ENCODE assay signal across 16 cellular contexts in genomic region chr3:171849632-171850323, GRCh38. TPM values are rescaled to one million over a fixed set of nuclear protein-coding genes. Genes with fewer than 3 reads are reported as not detected.
DNase-seq lines count a peak whose midpoint lies in the region; ATAC-seq and TF ChIP-seq lines count a peak whose summit lies in the region.
"Had no signal": no experiment of that assay in that cellular context is flagged by ENCODE, and none has a peak within 500 bp of the region (broad histone marks: within the 10 kb centered on the region; RNA-seq: fewer than 3 reads in every experiment).

No MANE protein-coding gene starts in this region.

- no peak overlapping the region for H2AFZ ChIP-seq in IMR-90 (replicated peaks; ENCODE audit: low read length, poor library complexity)
- H2AFZ ChIP-seq: PC-9 had no signal

- in situ Hi-C loops in IMR-90 (cut with MboI; ENCODE audit: low sequenced_read_pairs) (no loop called here), brain microvascular endothelial cell (cut with HindIII; ENCODE audit: low pct_ligation_motif_present, low sequenced_read_pairs) (no loop called here)

- H3K9me3 Mint-ChIP-seq in chondrocyte (ENCODE audit: low read depth) (peaks cover 15% of the 10 kb centered on the region), osteocyte (ENCODE audit: unreplicated experiment) (peaks cover 10% of the 10 kb centered on the region)

- H3K4me3 Mint-ChIP-seq in chondrocyte (ENCODE audit: unreplicated experiment) (no peak overlapping the region), osteocyte (ENCODE audit: unreplicated experiment) (no peak overlapping the region)
- H3K4me3 Mint-ChIP-seq: CD4-positive, CD25-positive, alpha-beta regulatory T cell had no signal

- H2AK9ac ChIP-seq in IMR-90 (replicated peaks; ENCODE audit: low read depth, low read length, poor library complexity): no peak overlapping the region

- TF ChIP-seq POLR2A in IMR-90 (IDR thresholded peaks at IDR 0.05; ENCODE audit: low read depth, low read length): no peak

- intact Hi-C loops in IMR-90 (cut with micrococcal nuclease): no loop called here

- CTCF ChIA-PET in IMR-90 (lab: Yijun Ruan, JAX): interaction anchor here (1.0 kb wide), 2 partner anchors 18 to 43 kb away, joined by 3 to 4 read pairs; no protein-coding TSS in a partner anchor

- H3K27ac ChIP-seq in IMR-90 (ENCODE audit: insufficient read depth, low read length): no peak overlapping the region
- H3K27ac ChIP-seq in brain microvascular endothelial cell: no peak overlapping the region
- no peak overlapping the region for H3K27ac ChIP-seq in WERI-Rb-1
- H3K27ac ChIP-seq: PC-9 had no signal

- POLR2A ChIA-PET in IMR-90 (lab: Charles Lee; ENCODE audit: unreplicated experiment): interaction anchor here (0.6 kb wide), 1 partner anchor 599 kb away, joined by 3 read pairs; no protein-coding TSS in a partner anchor

- DNase-seq in IMR-90 (no peak), NOMO-1 treated with DMSO at 0.1 percent for 48 hours (lab: John Stamatoyannopoulos, UW; ENCODE audit: unreplicated experiment) (peak; percentile 47), chondrocyte (ENCODE audit: low spot score) (no peak), osteocyte (ENCODE audit: extremely low spot score, unreplicated experiment) (no peak), cerebellar nuclear complex (lab: John Stamatoyannopoulos, UW) (no peak), brain microvascular endothelial cell (no peak), WERI-Rb-1 (no peak)
- DNase-seq: CD4-positive, CD25-positive, alpha-beta regulatory T cell; EL; GOT3; NCI-H187; NCI-H345; NCI-H69 had no signal

- H3K23ac ChIP-seq in IMR-90 (ENCODE audit: low read depth, low read length): no peak overlapping the region

- no peak overlapping the region for H2BK15ac ChIP-seq in IMR-90 (ENCODE audit: low read depth, low read length)

- H4K5ac ChIP-seq in IMR-90 (ENCODE audit: low read depth, low read length): no peak overlapping the region

- no peak overlapping the region for H3K14ac ChIP-seq in IMR-90 (replicated peaks; ENCODE audit: low read depth, low read length)

- no peaks in the 10 kb centered on the region for H4K20me1 ChIP-seq in IMR-90 (ENCODE audit: insufficient read depth, low read length)

- H2BK20ac ChIP-seq in IMR-90 (ENCODE audit: low read depth, low read length): no peak overlapping the region

- no CpG with 5 or more reads among the region's 6 CpGs for WGBS in IMR-90 (ENCODE audit: extremely low coverage in 2 of 2, insufficient read length in 1 of 2), 2 experiments

- no peaks in the 10 kb centered on the region for H3K79me1 ChIP-seq in IMR-90 (ENCODE audit: low read depth in 1 of 2, low read length in 2 of 2)

- 0 out of 2 replicates have a peak overlapping the region, but pooled peaks have one; percentile 22 for H2BK120ac ChIP-seq in IMR-90 (ENCODE audit: low read depth, low read length)

- H3K4ac ChIP-seq in IMR-90 (ENCODE audit: low read depth, low read length): no peak overlapping the region; the same call in 1 of the 2 replicates

- no TSS peak for BruUV-seq in IMR-90 (replicated peaks; lab: Mats Ljungman, UMichigan)

- H3K27me3 Mint-ChIP-seq in chondrocyte (ENCODE audit: low read depth) (no peaks in the 10 kb centered on the region), osteocyte (ENCODE audit: unreplicated experiment) (no peaks in the 10 kb centered on the region)

- peaks cover 12% of the 10 kb centered on the region for H3K4me1 ChIP-seq in IMR-90 (ENCODE audit: control insufficient read depth, insufficient read depth, low read length)

- TF ChIP-seq CTCF in IMR-90 (conservative IDR thresholded peaks at IDR 0.05; ENCODE audit: low read depth, low read length) (no peak), chondrocyte (IDR thresholded peaks at IDR 0.05) (no peak), osteocyte (IDR thresholded peaks at IDR 0.05) (no peak), brain microvascular endothelial cell (IDR thresholded peaks at IDR 0.05; ENCODE audit: low read depth, low read length, missing control alignments) (no peak), WERI-Rb-1 (IDR thresholded peaks at IDR 0.05; ENCODE audit: low read depth, low read length) (no peak)

- TF ChIP-seq RAD21 in IMR-90 (IDR thresholded peaks at IDR 0.05; ENCODE audit: low read length): no peak

- no peak overlapping the region for H4K91ac ChIP-seq in IMR-90 (ENCODE audit: insufficient read depth, low read depth, low read length)

- dilution Hi-C loops in IMR-90 (cut with HindIII; ENCODE audit: low sequenced_read_pairs, unreplicated experiment): no loop called here

- H3K27me3 ChIP-seq in IMR-90 (ENCODE audit: control insufficient read depth, insufficient read depth, low read length) (no peaks in the 10 kb centered on the region), brain microvascular endothelial cell (replicated peaks) (no peaks in the 10 kb centered on the region), WERI-Rb-1 (ENCODE audit: insufficient read depth, low read depth, severe bottlenecking) (no peaks in the 10 kb centered on the region)

- ATAC-seq in IMR-90 (ENCODE audit: low read depth): no peak

- H3K36me3 Mint-ChIP-seq in chondrocyte (ENCODE audit: low read depth) (peaks cover 4% of the 10 kb centered on the region), osteocyte (ENCODE audit: unreplicated experiment) (peaks cover 8% of the 10 kb centered on the region)
- H3K36me3 Mint-ChIP-seq: CD4-positive, CD25-positive, alpha-beta regulatory T cell had no signal

- H3K36me3 ChIP-seq in IMR-90 (ENCODE audit: control insufficient read depth, insufficient read depth, low read length): no peaks in the 10 kb centered on the region
- H3K36me3 ChIP-seq in brain microvascular endothelial cell (replicated peaks): no peaks in the 10 kb centered on the region
- H3K36me3 ChIP-seq in WERI-Rb-1: no peaks in the 10 kb centered on the region

- no peak overlapping the region for H2AK5ac ChIP-seq in IMR-90 (ENCODE audit: low read depth, low read length)

- H4K8ac ChIP-seq in IMR-90 (ENCODE audit: low read depth in 2 of 2, low read length in 2 of 2): no peak overlapping the region; a peak in 1 of 4 replicates

- H3K9me1 ChIP-seq in IMR-90 (ENCODE audit: insufficient read depth, low read length): peaks cover 3% of the 10 kb centered on the region

- no peak overlapping the region for H3K9ac ChIP-seq in IMR-90 (ENCODE audit: low read depth, low read length)

- H3K9me3 ChIP-seq in IMR-90 (ENCODE audit: control insufficient read depth, insufficient read depth, low read length) (peaks cover 9% of the 10 kb centered on the region), WERI-Rb-1 (ENCODE audit: severe bottlenecking) (peaks cover 11% of the 10 kb centered on the region)

- H3K18ac ChIP-seq in IMR-90 (ENCODE audit: low read depth, low read length): no peak overlapping the region

- H3K56ac ChIP-seq in IMR-90 (ENCODE audit: extremely low read depth, insufficient read depth, low read length): no peak overlapping the region

- H2BK5ac ChIP-seq in IMR-90 (ENCODE audit: low read depth, low read length, poor library complexity, severe bottlenecking): no peak overlapping the region

- H3K4me3 ChIP-seq in IMR-90 (ENCODE audit: insufficient read depth, low read depth, low read length): no peak overlapping the region
- no peak overlapping the region for H3K4me3 ChIP-seq in brain microvascular endothelial cell (ENCODE audit: low read depth, low read length)
- no peak overlapping the region for H3K4me3 ChIP-seq in WERI-Rb-1 (ENCODE audit: low read depth, low read length)
- H3K4me3 ChIP-seq: PC-9 had no signal

- peak overlapping the region; percentile 30 for H3K27ac Mint-ChIP-seq in chondrocyte (ENCODE audit: unreplicated experiment)
- H3K27ac Mint-ChIP-seq in osteocyte (ENCODE audit: unreplicated experiment): peak overlapping the region; percentile 81
- H3K27ac Mint-ChIP-seq: CD4-positive, CD25-positive, alpha-beta regulatory T cell had no signal

- no peak overlapping the region for H3K4me2 ChIP-seq in IMR-90 (ENCODE audit: low read depth, low read length)
- H3K4me2 ChIP-seq: PC-9 had no signal

- H3K4me1 Mint-ChIP-seq in chondrocyte (ENCODE audit: low read depth) (peaks cover 54% of the 10 kb centered on the region), osteocyte (ENCODE audit: unreplicated experiment) (peaks cover 54% of the 10 kb centered on the region)

TF ChIP-seq in IMR-90, 13 proteins besides CTCF, POLR2A, EP300 and RAD21:
- TF ChIP-seq SMC3 (IDR thresholded peaks at IDR 0.05; ENCODE audit: low read depth, low read length): no peak
- TF ChIP-seq RFX5 (IDR thresholded peaks at IDR 0.05; ENCODE audit: low read depth, low read length): no peak
- TF ChIP-seq MAFK (IDR thresholded peaks at IDR 0.05; ENCODE audit: low read depth, low read length): no peak

RNA-seq across cellular contexts. Expression of gene TMEM212, which starts 6.6 kb away (rescaled TPM):
- total RNA-seq in IMR-90 (2012; rRNA removed) (not detected in 2 replicates), chondrocyte (not detected in 3 replicates), osteocyte (not detected in 2 replicates)
- not detected in 2 replicates for polyA plus RNA-seq in IMR-90 (2012; rRNA removed)
- polyA plus RNA-seq in IMR-90 (2012; cell fraction: cytosol; rRNA removed): not detected in 2 replicates
- polyA plus RNA-seq in IMR-90 (2012; cell fraction: nucleus; rRNA removed; ENCODE audit: low replicate concordance): not detected in 2 replicates
- total RNA-seq: CD4-positive, CD25-positive, alpha-beta regulatory T cell; MCF 10A; PC-9; SK-MEL-5 had no signal
- polyA plus RNA-seq: CD4-positive, CD25-positive, alpha-beta regulatory T cell had no signal

RNA-seq across cellular contexts. Expression of gene PLD1, which starts 39.5 kb away (rescaled TPM):
- total RNA-seq in IMR-90 (2012; rRNA removed): 9.2 and 9.7 TPM in 2 replicates
- 2.6 and 3.3 TPM in 2 replicates for polyA plus RNA-seq in IMR-90 (2012; rRNA removed)
- polyA plus RNA-seq in IMR-90 (2012; cell fraction: cytosol; rRNA removed): 1.3 and 1.5 TPM in 2 replicates
- 2.7 and 23.1 TPM in 2 replicates for polyA plus RNA-seq in IMR-90 (2012; cell fraction: nucleus; rRNA removed; ENCODE audit: low replicate concordance)
- 14.7 to 17.0 TPM (median 16.4 TPM) in 3 replicates for total RNA-seq in chondrocyte
- total RNA-seq in osteocyte: 13.9 and 15.2 TPM in 2 replicates
